In genomic region chr4:86031927-86032326, GRCh38 we compare ENCODE assay signal across 1 cellular context.
TF ChIP-seq lines count a peak whose summit lies in the region.

No MANE protein-coding gene starts in this region.

TF ChIP-seq in WTC11, 78 proteins besides CTCF, POLR2A, EP300 and RAD21 (continued from another document):
- TF ChIP-seq, protein P1, sequence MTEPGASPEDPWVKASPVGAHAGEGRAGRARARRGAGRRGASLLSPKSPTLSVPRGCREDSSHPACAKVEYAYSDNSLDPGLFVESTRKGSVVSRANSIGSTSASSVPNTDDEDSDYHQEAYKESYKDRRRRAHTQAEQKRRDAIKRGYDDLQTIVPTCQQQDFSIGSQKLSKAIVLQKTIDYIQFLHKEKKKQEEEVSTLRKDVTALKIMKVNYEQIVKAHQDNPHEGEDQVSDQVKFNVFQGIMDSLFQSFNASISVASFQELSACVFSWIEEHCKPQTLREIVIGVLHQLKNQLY (CRISPR knock-in tag; IDR thresholded peaks at IDR 0.05) = no peak
- TF ChIP-seq FOXJ3 (CRISPR knock-in tag; IDR thresholded peaks at IDR 0.05; ENCODE audit: borderline replicate concordance) (no peak), USF2 (CRISPR knock-in tag; IDR thresholded peaks at IDR 0.05) (no peak), TP53 (CRISPR knock-in tag; IDR thresholded peaks at IDR 0.05) (no peak), NFE2L1 (CRISPR knock-in tag; IDR thresholded peaks at IDR 0.05) (no peak), ATF3 (CRISPR knock-in tag; conservative IDR thresholded peaks at IDR 0.05) (no peak), GABPB1 (CRISPR knock-in tag; IDR thresholded peaks at IDR 0.05) (no peak)
- TF ChIP-seq, protein P2, sequence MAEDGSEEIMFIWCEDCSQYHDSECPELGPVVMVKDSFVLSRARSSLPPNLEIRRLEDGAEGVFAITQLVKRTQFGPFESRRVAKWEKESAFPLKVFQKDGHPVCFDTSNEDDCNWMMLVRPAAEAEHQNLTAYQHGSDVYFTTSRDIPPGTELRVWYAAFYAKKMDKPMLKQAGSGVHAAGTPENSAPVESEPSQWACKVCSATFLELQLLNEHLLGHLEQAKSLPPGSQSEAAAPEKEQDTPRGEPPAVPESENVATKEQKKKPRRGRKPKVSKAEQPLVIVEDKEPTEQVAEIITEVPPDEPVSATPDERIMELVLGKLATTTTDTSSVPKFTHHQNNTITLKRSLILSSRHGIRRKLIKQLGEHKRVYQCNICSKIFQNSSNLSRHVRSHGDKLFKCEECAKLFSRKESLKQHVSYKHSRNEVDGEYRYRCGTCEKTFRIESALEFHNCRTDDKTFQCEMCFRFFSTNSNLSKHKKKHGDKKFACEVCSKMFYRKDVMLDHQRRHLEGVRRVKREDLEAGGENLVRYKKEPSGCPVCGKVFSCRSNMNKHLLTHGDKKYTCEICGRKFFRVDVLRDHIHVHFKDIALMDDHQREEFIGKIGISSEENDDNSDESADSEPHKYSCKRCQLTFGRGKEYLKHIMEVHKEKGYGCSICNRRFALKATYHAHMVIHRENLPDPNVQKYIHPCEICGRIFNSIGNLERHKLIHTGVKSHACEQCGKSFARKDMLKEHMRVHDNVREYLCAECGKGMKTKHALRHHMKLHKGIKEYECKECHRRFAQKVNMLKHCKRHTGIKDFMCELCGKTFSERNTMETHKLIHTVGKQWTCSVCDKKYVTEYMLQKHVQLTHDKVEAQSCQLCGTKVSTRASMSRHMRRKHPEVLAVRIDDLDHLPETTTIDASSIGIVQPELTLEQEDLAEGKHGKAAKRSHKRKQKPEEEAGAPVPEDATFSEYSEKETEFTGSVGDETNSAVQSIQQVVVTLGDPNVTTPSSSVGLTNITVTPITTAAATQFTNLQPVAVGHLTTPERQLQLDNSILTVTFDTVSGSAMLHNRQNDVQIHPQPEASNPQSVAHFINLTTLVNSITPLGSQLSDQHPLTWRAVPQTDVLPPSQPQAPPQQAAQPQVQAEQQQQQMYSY (CRISPR knock-in tag; IDR thresholded peaks at IDR 0.05) = no peak
